In genomic region chr13:99647593-99647980, GRCh38 we compare ENCODE assay signal across 31 cellular contexts.
"Had no signal": no experiment of that assay in that cellular context is flagged by ENCODE, and none has a peak within 500 bp of the region (broad histone marks: within the 10 kb centered on the region; RNA-seq: fewer than 3 reads in every experiment).

No MANE protein-coding gene starts in this region.

- H3K27me3 Mint-ChIP-seq: activated CD4-positive, alpha-beta memory T cell treated with anti-CD3 and anti-CD28 coated beads for 36 hours; activated CD4-positive, alpha-beta T cell treated with anti-CD3 and anti-CD28 coated beads for 36 hours; activated CD8-positive, alpha-beta memory T cell treated with anti-CD3 and anti-CD28 coated beads, Interleukin-2, amount 10 ng/mL, durations not matched to agents 7 days and 5 days; activated naive CD4-positive, alpha-beta T cell treated with anti-CD3 and anti-CD28 coated beads, Interleukin-2, amount 50 U/mL, for 24 hours; activated naive CD8-positive, alpha-beta T cell treated with anti-CD3 and anti-CD28 coated beads for 36 hours; activated naive CD8-positive, alpha-beta T cell treated with anti-CD3 and anti-CD28 coated beads, Interleukin-2, amount 50 U/mL, for 24 hours had no signal

- H3K27ac ChIP-seq: adrenal gland, body of pancreas, breast epithelium, cardiac muscle cell, foreskin keratinocyte, gastrocnemius medialis, heart left ventricle had no signal

- H3K4me3 Mint-ChIP-seq: activated CD4-positive, alpha-beta memory T cell treated with anti-CD3 and anti-CD28 coated beads for 36 hours; activated CD4-positive, alpha-beta T cell treated with anti-CD3 and anti-CD28 coated beads for 36 hours; activated CD4-positive, alpha-beta T cell treated with anti-CD3 and anti-CD28 coated beads, Interleukin-2, amount 10 ng/mL, durations not matched to agents 24 days and 14 days; activated CD8-positive, alpha-beta memory T cell treated with anti-CD3 and anti-CD28 coated beads, Interleukin-2, amount 10 ng/mL, durations not matched to agents 7 days and 5 days; activated CD8-positive, alpha-beta T cell treated with anti-CD3 and anti-CD28 coated beads, Interleukin-2, amount 10 ng/mL, durations not matched to agents 7 days and 5 days; activated naive CD4-positive, alpha-beta T cell treated with anti-CD3 and anti-CD28 coated beads for 36 hours; activated naive CD4-positive, alpha-beta T cell treated with anti-CD3 and anti-CD28 coated beads, Interleukin-2, amount 50 U/mL, for 24 hours; activated naive CD8-positive, alpha-beta T cell treated with anti-CD3 and anti-CD28 coated beads for 36 hours; activated naive CD8-positive, alpha-beta T cell treated with anti-CD3 and anti-CD28 coated beads, Interleukin-2, amount 50 U/mL, for 24 hours; activated T-helper 1 cell treated with anti-CD3 and anti-CD28 coated beads, Interleukin-12 subunit alpha, Interleukin-12 subunit beta, Interleukin-2, Interleukin-4 antibody, amounts not matched to agents 30 ng/mL and 10 ng/mL and 1 ng/mL, durations not matched to agents 14 hours and 24 hours and 36 hours had no signal

- H3K9me3 Mint-ChIP-seq: activated CD4-positive, alpha-beta memory T cell treated with anti-CD3 and anti-CD28 coated beads for 36 hours; activated CD4-positive, alpha-beta T cell treated with anti-CD3 and anti-CD28 coated beads, Interleukin-2, amount 10 ng/mL, durations not matched to agents 24 days and 14 days; activated naive CD4-positive, alpha-beta T cell treated with anti-CD3 and anti-CD28 coated beads for 36 hours; activated naive CD4-positive, alpha-beta T cell treated with anti-CD3 and anti-CD28 coated beads, Interleukin-2, amount 50 U/mL, for 24 hours; activated naive CD8-positive, alpha-beta T cell treated with anti-CD3 and anti-CD28 coated beads for 36 hours; activated naive CD8-positive, alpha-beta T cell treated with anti-CD3 and anti-CD28 coated beads, Interleukin-2, amount 50 U/mL, for 24 hours; activated T-helper 1 cell treated with anti-CD3 and anti-CD28 coated beads, Interleukin-12 subunit alpha, Interleukin-12 subunit beta, Interleukin-2, Interleukin-4 antibody, amounts not matched to agents 30 ng/mL and 10 ng/mL and 1 ng/mL, durations not matched to agents 14 hours and 24 hours and 36 hours; activated T-helper 2 cell treated with anti-CD3 and anti-CD28 coated beads, Interferon-gamma antibody, Interleukin-2, Interleukin-4, amounts not matched to agents 10 μg/mL and 5 μg/mL and 100 μg/mL, durations not matched to agents 14 hours and 24 hours and 36 hours had no signal

- H3K36me3 Mint-ChIP-seq: activated CD4-positive, alpha-beta memory T cell treated with anti-CD3 and anti-CD28 coated beads for 36 hours; activated CD8-positive, alpha-beta memory T cell treated with anti-CD3 and anti-CD28 coated beads, Interleukin-2, amount 10 ng/mL, durations not matched to agents 7 days and 5 days; activated naive CD4-positive, alpha-beta T cell treated with anti-CD3 and anti-CD28 coated beads, Interleukin-2, amount 50 U/mL, for 24 hours; activated naive CD8-positive, alpha-beta T cell treated with anti-CD3 and anti-CD28 coated beads for 36 hours had no signal

- DNase-seq: activated CD4-positive, alpha-beta memory T cell treated with anti-CD3 and anti-CD28 coated beads for 36 hours; activated CD4-positive, alpha-beta T cell treated with anti-CD3 and anti-CD28 coated beads for 36 hours; activated CD4-positive, alpha-beta T cell treated with anti-CD3 and anti-CD28 coated beads, Interleukin-2, amount 10 ng/mL, durations not matched to agents 24 days and 14 days; activated CD4-positive, CD25-positive, alpha-beta regulatory T cell; activated CD4-positive, CD25-positive, alpha-beta regulatory T cell treated with anti-CD3 and anti-CD28 coated beads, Interleukin-2, amount 50 U/mL, for 72 hours; activated CD8-positive, alpha-beta memory T cell treated with anti-CD3 and anti-CD28 coated beads, Interleukin-2, amount 10 ng/mL, durations not matched to agents 7 days and 5 days; activated CD8-positive, alpha-beta memory T cell treated with anti-CD3 and anti-CD28 coated beads, Interleukin-2, amount 50 U/mL, for 4 hours; activated CD8-positive, alpha-beta T cell treated with anti-CD3 and anti-CD28 coated beads, Interleukin-2, amount 10 ng/mL, durations not matched to agents 7 days and 5 days; activated effector memory CD4-positive, alpha-beta T cell treated with anti-CD3 and anti-CD28 coated beads, Interleukin-2, amount 50 U/mL, for 16 hours; activated naive CD4-positive, alpha-beta T cell treated with anti-CD3 and anti-CD28 coated beads for 36 hours; activated naive CD8-positive, alpha-beta T cell treated with anti-CD3 and anti-CD28 coated beads for 36 hours; activated naive CD8-positive, alpha-beta T cell treated with anti-CD3 and anti-CD28 coated beads, Interleukin-2, amount 50 U/mL, for 24 hours; activated T-cell treated with anti-CD3 and anti-CD28 coated beads, Interleukin-2, amount 50 U/mL, for 1 hour; activated T-cell treated with anti-CD3 and anti-CD28 coated beads, Interleukin-2, amount 50 U/mL, for 48 hours; adrenal gland; amygdala; aorta; body of pancreas; central memory CD4-positive, alpha-beta T cell; effector CD8-positive, alpha-beta T cell; foreskin keratinocyte; gastrocnemius medialis; glutamatergic neuron; heart left ventricle; T-helper 2 cell had no signal

- H3K36me3 ChIP-seq: adrenal gland, breast epithelium, cardiac muscle cell, gastrocnemius medialis, heart left ventricle had no signal

- H3K9me3 ChIP-seq: adrenal gland, body of pancreas, breast epithelium, gastrocnemius medialis, heart left ventricle had no signal

- H3K4me3 ChIP-seq: adrenal gland, body of pancreas, breast epithelium, cardiac muscle cell, gastrocnemius medialis, heart left ventricle had no signal

- H3K4me1 Mint-ChIP-seq: activated CD4-positive, alpha-beta T cell treated with anti-CD3 and anti-CD28 coated beads for 36 hours; activated CD4-positive, alpha-beta T cell treated with anti-CD3 and anti-CD28 coated beads, Interleukin-2, amount 10 ng/mL, durations not matched to agents 24 days and 14 days; activated CD8-positive, alpha-beta memory T cell treated with anti-CD3 and anti-CD28 coated beads, Interleukin-2, amount 10 ng/mL, durations not matched to agents 7 days and 5 days; activated naive CD4-positive, alpha-beta T cell treated with anti-CD3 and anti-CD28 coated beads, Interleukin-2, amount 50 U/mL, for 24 hours; activated naive CD8-positive, alpha-beta T cell treated with anti-CD3 and anti-CD28 coated beads, Interleukin-2, amount 50 U/mL, for 24 hours had no signal

- ATAC-seq: activated CD4-positive, alpha-beta T cell treated with anti-CD3 and anti-CD28 coated beads for 36 hours; activated CD8-positive, alpha-beta memory T cell treated with anti-CD3 and anti-CD28 coated beads, Interleukin-2, amount 10 ng/mL, durations not matched to agents 7 days and 5 days; activated CD8-positive, alpha-beta T cell treated with anti-CD3 and anti-CD28 coated beads, Interleukin-2, amount 10 ng/mL, durations not matched to agents 7 days and 5 days; activated naive CD8-positive, alpha-beta T cell treated with anti-CD3 and anti-CD28 coated beads, Interleukin-2, amount 50 U/mL, for 24 hours; body of pancreas; esophagus mucosa; foreskin keratinocyte; gastrocnemius medialis; heart left ventricle had no signal

- H3K27ac Mint-ChIP-seq: activated CD4-positive, alpha-beta memory T cell treated with anti-CD3 and anti-CD28 coated beads for 36 hours; activated CD4-positive, alpha-beta T cell treated with anti-CD3 and anti-CD28 coated beads for 36 hours; activated CD4-positive, alpha-beta T cell treated with anti-CD3 and anti-CD28 coated beads, Interleukin-2, amount 10 ng/mL, durations not matched to agents 24 days and 14 days; activated CD8-positive, alpha-beta memory T cell treated with anti-CD3 and anti-CD28 coated beads, Interleukin-2, amount 10 ng/mL, durations not matched to agents 7 days and 5 days; activated CD8-positive, alpha-beta T cell treated with anti-CD3 and anti-CD28 coated beads, Interleukin-2, amount 10 ng/mL, durations not matched to agents 7 days and 5 days; activated naive CD4-positive, alpha-beta T cell treated with anti-CD3 and anti-CD28 coated beads for 36 hours; activated naive CD4-positive, alpha-beta T cell treated with anti-CD3 and anti-CD28 coated beads, Interleukin-2, amount 50 U/mL, for 24 hours; activated naive CD8-positive, alpha-beta T cell treated with anti-CD3 and anti-CD28 coated beads for 36 hours; activated naive CD8-positive, alpha-beta T cell treated with anti-CD3 and anti-CD28 coated beads, Interleukin-2, amount 50 U/mL, for 24 hours; activated T-helper 1 cell treated with anti-CD3 and anti-CD28 coated beads, Interleukin-12 subunit alpha, Interleukin-12 subunit beta, Interleukin-2, Interleukin-4 antibody, amounts not matched to agents 30 ng/mL and 10 ng/mL and 1 ng/mL, durations not matched to agents 14 hours and 24 hours and 36 hours; activated T-helper 2 cell treated with anti-CD3 and anti-CD28 coated beads, Interferon-gamma antibody, Interleukin-2, Interleukin-4, amounts not matched to agents 10 μg/mL and 5 μg/mL and 100 μg/mL, durations not matched to agents 14 hours and 24 hours and 36 hours had no signal

- H3K4me1 ChIP-seq: adrenal gland, body of pancreas, breast epithelium, foreskin keratinocyte, heart left ventricle had no signal

- H3K27me3 ChIP-seq: adrenal gland, body of pancreas, breast epithelium, cardiac muscle cell, foreskin keratinocyte, gastrocnemius medialis, heart left ventricle had no signal
